ENCODE assay signal across 11 cellular contexts in the genomic region with DNA sequence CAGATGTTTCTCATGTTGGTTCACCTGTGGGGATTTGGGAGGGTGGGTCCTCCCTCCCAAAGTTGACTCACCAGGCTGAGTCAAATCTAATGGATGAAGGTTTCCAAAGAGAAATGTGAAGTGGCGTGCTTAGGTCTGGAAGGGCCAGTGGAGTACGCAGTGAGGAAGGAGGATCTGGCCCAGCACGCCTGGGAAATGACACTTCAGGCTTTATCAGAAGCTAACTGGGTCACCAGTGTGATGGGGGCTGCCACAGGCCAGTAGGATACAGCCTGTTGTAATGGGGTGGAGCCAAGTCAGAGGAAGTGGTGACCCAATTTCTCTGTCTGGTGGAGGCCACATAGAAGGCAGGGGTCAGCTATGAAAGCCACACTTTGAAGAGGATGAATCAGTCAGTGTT. TPM values are rescaled to one million over a fixed set of nuclear protein-coding genes. Genes with fewer than 3 reads are reported as not detected.
DNase-seq lines count a peak whose midpoint lies in the region; ATAC-seq, FAIRE-seq and TF ChIP-seq lines count a peak whose summit lies in the region.
"Had no signal": no experiment of that assay in that cellular context is flagged by ENCODE, and none has a peak within 500 bp of the region (broad histone marks: within the 10 kb centered on the region; RNA-seq: fewer than 3 reads in every experiment).

No MANE protein-coding gene starts in this region.

- peaks cover 35% of the 10 kb centered on the region for H3K36me3 Mint-ChIP-seq in CD4-positive, CD25-positive, alpha-beta regulatory T cell

- H3K9ac ChIP-seq in HCT116 (ENCODE audit: low read length) (no peak overlapping the region), kidney (ENCODE audit: low read length in 2 of 2) (no peak overlapping the region)

- no peak for TF ChIP-seq POLR2A in HCT116 (IDR thresholded peaks at IDR 0.05; ENCODE audit: borderline replicate concordance, extremely low read depth, insufficient read depth, insufficient read length)

- no peaks in the 10 kb centered on the region for H3K9me3 Mint-ChIP-seq in CD4-positive, CD25-positive, alpha-beta regulatory T cell

- no peak overlapping the region for H3K4me2 ChIP-seq in HCT116 (ENCODE audit: low read length)

- RAD21 ChIA-PET in HCT116 (lab: Charles Lee; ENCODE audit: low non-redundant PET in 1 of 2, low total read pairs in 2 of 2, uncharacterized antibody in 2 of 2, unreplicated experiment in 2 of 2) = no interaction called here

- peaks cover 0 to 13% (median 7%) of the 10 kb centered on the region in 4 donors for H3K4me1 Mint-ChIP-seq in CD4-positive, CD25-positive, alpha-beta regulatory T cell

- no peaks in the 10 kb centered on the region for H3K9me3 ChIP-seq in CD4-positive, CD25-positive, alpha-beta regulatory T cell (ENCODE audit: control insufficient read depth in 2 of 2, low read length in 2 of 2)
- no peaks in the 10 kb centered on the region for H3K9me3 ChIP-seq in HCT116 (ENCODE audit: control insufficient read depth in 1 of 2, insufficient read depth in 1 of 2, low read depth in 1 of 2, low read length in 2 of 2)
- H3K9me3 ChIP-seq in kidney (ENCODE audit: control insufficient read depth in 1 of 2, low read length in 2 of 2) = no peaks in the 10 kb centered on the region
- H3K9me3 ChIP-seq: colonic mucosa, vagina had no signal

- H3K4me1 ChIP-seq in CD4-positive, CD25-positive, alpha-beta regulatory T cell (ENCODE audit: control insufficient read depth, insufficient read depth, low read length, poor library complexity, severe bottlenecking) = no peaks in the 10 kb centered on the region
- H3K4me1 ChIP-seq in HCT116 (ENCODE audit: control insufficient read depth in 1 of 2, insufficient read depth in 2 of 2, low read length in 2 of 2) = no peaks in the 10 kb centered on the region
- H3K4me1 ChIP-seq in kidney (ENCODE audit: control insufficient read depth in 1 of 2, insufficient read depth in 1 of 2, low read depth in 1 of 2, low read length in 2 of 2) = no peaks in the 10 kb centered on the region
- H3K4me1 ChIP-seq: colonic mucosa, vagina had no signal

- no peak overlapping the region for H2AFZ ChIP-seq in HCT116 (ENCODE audit: low read depth, low read length, poor library complexity, severe bottlenecking)

- FAIRE-seq in kidney (lab: Jason Lieb, UNC) (no peak), D721Med (lab: Jason Lieb, UNC) (no peak)

- H3K27me3 ChIP-seq in CD4-positive, CD25-positive, alpha-beta regulatory T cell (ENCODE audit: control insufficient read depth, insufficient read depth, low read length) = no peaks in the 10 kb centered on the region
- no peaks in the 10 kb centered on the region for H3K27me3 ChIP-seq in HCT116 (ENCODE audit: insufficient read depth, low read length)
- H3K27me3 ChIP-seq: colonic mucosa, vagina had no signal

- POLR2A ChIA-PET in HCT116 (lab: Charles Lee) = no interaction called here

- CTCF ChIA-PET in HCT116 (lab: Charles Lee) = no interaction called here

- BruUV-seq in HCT116 (replicated peaks; lab: Mats Ljungman, UMichigan) = no TSS peak

- no peak overlapping the region for H3K4me3 ChIP-seq in CD4-positive, CD25-positive, alpha-beta regulatory T cell (ENCODE audit: low read depth, low read length)
- H3K4me3 ChIP-seq in HCT116 (replicated peaks in 1 of 2; ENCODE audit: low read depth in 1 of 2, low read length in 2 of 2) = no peak overlapping the region
- H3K4me3 ChIP-seq in kidney (ENCODE audit: low read length in 2 of 2) = no peak overlapping the region
- H3K4me3 ChIP-seq: colonic mucosa, vagina had no signal

- no peak overlapping the region for H3K4me3 Mint-ChIP-seq in CD4-positive, CD25-positive, alpha-beta regulatory T cell

- no peaks in the 10 kb centered on the region for H3K27me3 Mint-ChIP-seq in CD4-positive, CD25-positive, alpha-beta regulatory T cell

- ATAC-seq in CD4-positive, CD25-positive, alpha-beta regulatory T cell (ENCODE audit: low read depth in 2 of 2) = peak; percentile 43 to 63
- 0 out of 2 replicates have a peak, but pooled peaks have one; percentile 38 for ATAC-seq in HCT116
- no peak for ATAC-seq in HG03565 (IDR thresholded peaks at IDR 0.05; ENCODE audit: unreplicated experiment)
- ATAC-seq in GM21381 (IDR thresholded peaks at IDR 0.05; ENCODE audit: unreplicated experiment) = no peak

- peaks cover 24% of the 10 kb centered on the region for H3K79me2 ChIP-seq in HCT116 (ENCODE audit: insufficient read depth, low read length)

- no peaks in the 10 kb centered on the region; the same call in 1 of the 2 replicates for H4K20me1 ChIP-seq in HCT116 (ENCODE audit: insufficient read depth)

- no peaks in the 10 kb centered on the region for H3K9me2 ChIP-seq in HCT116 (ENCODE audit: insufficient read depth)

- intact Hi-C loops in HCT116 (cut with micrococcal nuclease) (no loop called here), kidney (cut with DNase I) (no loop called here)

- no peak for TF ChIP-seq RAD21 in HCT116 (IDR thresholded peaks at IDR 0.05; ENCODE audit: low read depth)

- H3K27ac ChIP-seq in CD4-positive, CD25-positive, alpha-beta regulatory T cell (ENCODE audit: insufficient read depth, low read length, poor library complexity, severe bottlenecking) = no peak overlapping the region
- H3K27ac ChIP-seq in HCT116 (ENCODE audit: low read depth, low read length) (no peak overlapping the region), kidney (ENCODE audit: low read depth in 2 of 2, low read length in 2 of 2) (no peak overlapping the region)
- H3K27ac ChIP-seq: colonic mucosa, vagina had no signal

- peak overlapping the region in 2 of 3 donors; percentile 29 to 39 for H3K27ac Mint-ChIP-seq in CD4-positive, CD25-positive, alpha-beta regulatory T cell

- H3K36me3 ChIP-seq in CD4-positive, CD25-positive, alpha-beta regulatory T cell (ENCODE audit: control insufficient read depth, insufficient read depth, low read length) = peaks cover 56% of the 10 kb centered on the region
- H3K36me3 ChIP-seq in HCT116 (ENCODE audit: control insufficient read depth in 1 of 2, insufficient read depth in 2 of 2, low read length in 2 of 2) (peaks cover 36 to 57% of the 10 kb centered on the region in 2 experiments), kidney (ENCODE audit: control insufficient read depth in 1 of 2, insufficient read depth in 2 of 2, low read length in 2 of 2) (peaks cover 13 to 17% of the 10 kb centered on the region in 2 donors)
- H3K36me3 ChIP-seq: colonic mucosa had no signal

- DNase-seq in CD4-positive, CD25-positive, alpha-beta regulatory T cell = peak in 1 of 3 donors; percentile 21
- DNase-seq in HCT116 (ENCODE audit: low read depth, low spot score) = no peak
- peak; percentile 19 for DNase-seq in activated gamma-delta T cell treated with anti-CD3 and anti-CD28 coated beads, Interleukin-2, amount 50 U/mL, for 16 hours (ENCODE audit: low read depth)
- peak; percentile 78 for DNase-seq in kidney
- DNase-seq in NCI-H187 (lab: John Stamatoyannopoulos, UW) = no peak
- no peak for DNase-seq in D721Med (ENCODE audit: insufficient read length, low spot score)
- DNase-seq: colonic mucosa, NCI-H1048 had no signal

- TF ChIP-seq CTCF in HCT116 (IDR thresholded peaks at IDR 0.05 in 2 of 3, conservative IDR thresholded peaks at IDR 0.05 in 1 of 3; ENCODE audit: borderline replicate concordance in 1 of 3, insufficient read depth in 1 of 3, low read depth in 2 of 3, low read length in 2 of 3) (no peak), kidney (IDR thresholded peaks at IDR 0.05; ENCODE audit: borderline replicate concordance, extremely low read depth, insufficient read depth) (no peak), D721Med (IDR thresholded peaks at IDR 0.05; ENCODE audit: insufficient read depth, missing control alignments) (no peak)

TF ChIP-seq in HCT116, 20 proteins besides CTCF, POLR2A, EP300 and RAD21 (continues in another document):
- no peak for TF ChIP-seq SRF (IDR thresholded peaks at IDR 0.05; ENCODE audit: low read depth)
- no peak for TF ChIP-seq ZNF274 (IDR thresholded peaks at IDR 0.05; ENCODE audit: low read depth, low read length)
- no peak for TF ChIP-seq ZFX (IDR thresholded peaks at IDR 0.05)
- TF ChIP-seq EZH2 (IDR thresholded peaks at IDR 0.05) = no peak
- TF ChIP-seq ELF1 (IDR thresholded peaks at IDR 0.05; ENCODE audit: borderline replicate concordance, low read depth) = no peak
- TF ChIP-seq, protein P1, sequence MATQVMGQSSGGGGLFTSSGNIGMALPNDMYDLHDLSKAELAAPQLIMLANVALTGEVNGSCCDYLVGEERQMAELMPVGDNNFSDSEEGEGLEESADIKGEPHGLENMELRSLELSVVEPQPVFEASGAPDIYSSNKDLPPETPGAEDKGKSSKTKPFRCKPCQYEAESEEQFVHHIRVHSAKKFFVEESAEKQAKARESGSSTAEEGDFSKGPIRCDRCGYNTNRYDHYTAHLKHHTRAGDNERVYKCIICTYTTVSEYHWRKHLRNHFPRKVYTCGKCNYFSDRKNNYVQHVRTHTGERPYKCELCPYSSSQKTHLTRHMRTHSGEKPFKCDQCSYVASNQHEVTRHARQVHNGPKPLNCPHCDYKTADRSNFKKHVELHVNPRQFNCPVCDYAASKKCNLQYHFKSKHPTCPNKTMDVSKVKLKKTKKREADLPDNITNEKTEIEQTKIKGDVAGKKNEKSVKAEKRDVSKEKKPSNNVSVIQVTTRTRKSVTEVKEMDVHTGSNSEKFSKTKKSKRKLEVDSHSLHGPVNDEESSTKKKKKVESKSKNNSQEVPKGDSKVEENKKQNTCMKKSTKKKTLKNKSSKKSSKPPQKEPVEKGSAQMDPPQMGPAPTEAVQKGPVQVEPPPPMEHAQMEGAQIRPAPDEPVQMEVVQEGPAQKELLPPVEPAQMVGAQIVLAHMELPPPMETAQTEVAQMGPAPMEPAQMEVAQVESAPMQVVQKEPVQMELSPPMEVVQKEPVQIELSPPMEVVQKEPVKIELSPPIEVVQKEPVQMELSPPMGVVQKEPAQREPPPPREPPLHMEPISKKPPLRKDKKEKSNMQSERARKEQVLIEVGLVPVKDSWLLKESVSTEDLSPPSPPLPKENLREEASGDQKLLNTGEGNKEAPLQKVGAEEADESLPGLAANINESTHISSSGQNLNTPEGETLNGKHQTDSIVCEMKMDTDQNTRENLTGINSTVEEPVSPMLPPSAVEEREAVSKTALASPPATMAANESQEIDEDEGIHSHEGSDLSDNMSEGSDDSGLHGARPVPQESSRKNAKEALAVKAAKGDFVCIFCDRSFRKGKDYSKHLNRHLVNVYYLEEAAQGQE (IDR thresholded peaks at IDR 0.05; ENCODE audit: low read depth) = no peak
- no peak for TF ChIP-seq CEBPB (IDR thresholded peaks at IDR 0.05; ENCODE audit: low read depth)

RNA-seq across cellular contexts. Expression of a gene that starts 18.0 kb away (rescaled TPM):
- total RNA-seq in CD4-positive, CD25-positive, alpha-beta regulatory T cell = 26.9 TPM
- polyA plus RNA-seq in CD4-positive, CD25-positive, alpha-beta regulatory T cell = 10 to 100 TPM; 11.2 to 18.3 (median 13.2) TPM
- 60.9 TPM for total RNA-seq in HCT116 (2021; ENCODE audit: unreplicated experiment)
- 35.7 and 48.7 TPM in 2 replicates for polyA plus RNA-seq in HCT116 (2012)
- total RNA-seq in kidney = 17.2 TPM
- 8.2 TPM for polyA plus RNA-seq in kidney (ENCODE audit: insufficient read depth, low read depth, low replicate concordance)

RNA-seq across cellular contexts. Expression of a gene that starts 38.5 kb away (rescaled TPM):
- total RNA-seq in CD4-positive, CD25-positive, alpha-beta regulatory T cell = 13.5 TPM
- 1 to 10 TPM in 2 of 4 donors, under 1 TPM in 2; 0.22 to 1.6 (median 1.2) TPM for polyA plus RNA-seq in CD4-positive, CD25-positive, alpha-beta regulatory T cell
- 22.3 TPM for total RNA-seq in HCT116 (2021; ENCODE audit: unreplicated experiment)
- polyA plus RNA-seq in HCT116 (2012) = 13.1 and 15.3 TPM in 2 replicates
- total RNA-seq in kidney = 14.1 TPM
- polyA plus RNA-seq in kidney (ENCODE audit: insufficient read depth, low read depth, low replicate concordance) = 6.1 TPM

Comparison
In these comparisons a context has a peak if more than half of its experiments do, and no peak if none do; other contexts are left out.
1. ATAC-seq: peak in CD4-positive, CD25-positive, alpha-beta regulatory T cell (2 of 2) and HCT116 (single experiment); none in HG03565 (single experiment) and GM21381 (single experiment).
2. DNase-seq: peak in activated gamma-delta T cell treated with anti-CD3 and anti-CD28 coated beads, Interleukin-2, amount 50 U/mL, for 16 hours (single experiment) and kidney (single experiment); none in HCT116 (single experiment), NCI-H187 (0 of 2) and D721Med (single experiment).